ENCODE assay signal across 19 cellular contexts in the genomic region with DNA sequence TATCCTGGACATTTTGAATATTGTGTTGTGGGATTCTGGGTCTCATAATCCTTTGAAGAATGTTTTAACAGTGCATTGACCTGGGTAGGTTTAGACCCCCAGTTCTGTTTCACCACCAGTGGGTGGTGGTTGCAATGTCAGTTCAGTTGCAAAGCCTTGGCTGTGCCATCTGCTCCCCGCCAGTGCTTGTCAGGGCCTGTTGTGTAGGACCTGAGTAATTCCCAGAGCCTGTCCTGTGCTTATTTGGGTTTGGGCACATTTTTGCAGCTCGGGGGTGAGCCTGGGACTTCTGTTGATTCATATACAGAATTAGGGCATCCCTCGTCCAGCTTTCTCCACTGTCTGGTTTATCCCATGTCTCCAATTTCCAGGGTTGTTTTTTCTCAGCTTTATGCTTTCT.
"Had no signal": no experiment of that assay in that cellular context is flagged by ENCODE, and none has a peak within 500 bp of the region (broad histone marks: within the 10 kb centered on the region; RNA-seq: fewer than 3 reads in every experiment).

No MANE protein-coding gene starts in this region.

- H3K9me3 ChIP-seq: colonic mucosa, lower lobe of right lung, sigmoid colon, testis, uterus had no signal

- H3K27ac ChIP-seq: brain microvascular endothelial cell, colonic mucosa, dorsolateral prefrontal cortex, lower lobe of right lung, sigmoid colon, testis, uterus, VCaP had no signal

- DNase-seq: activated CD4-positive, alpha-beta T cell treated with anti-CD3 and anti-CD28 coated beads for 1 hour; activated T-cell treated with anti-CD3 and anti-CD28 coated beads, Interleukin-2, amount 50 U/mL, for 1 hour; aorta; brain microvascular endothelial cell; colonic mucosa; dorsolateral prefrontal cortex; effector memory CD8-positive, alpha-beta T cell; kidney; lower lobe of right lung; naive B cell; sigmoid colon; stimulated activated CD4-positive, alpha-beta T cell treated with anti-CD3 and anti-CD28 coated beads, Interleukin-15, amount 100 ng/mL, for 24 hours; stimulated activated naive B cell treated with anti-CD40 and anti-IgM and Interleukin-4, amounts not matched to agents 10 μg/mL and 1 μg/mL and 100 μg/mL, for 72 hours; testis; trophoblast cell; uterus had no signal

- H3K27me3 ChIP-seq: brain microvascular endothelial cell, colonic mucosa, dorsolateral prefrontal cortex, sigmoid colon, testis, uterus had no signal

- H3K36me3 ChIP-seq: brain microvascular endothelial cell, colonic mucosa, lower lobe of right lung, sigmoid colon, uterus had no signal

- H3K4me1 ChIP-seq: colonic mucosa, testis had no signal

- H3K4me2 ChIP-seq: smooth muscle cell had no signal

- FAIRE-seq: kidney had no signal

- H3K4me3 ChIP-seq: colonic mucosa, dorsolateral prefrontal cortex, lower lobe of right lung, sigmoid colon, smooth muscle cell, testis, uterus had no signal

- ATAC-seq: activated naive CD4-positive, alpha-beta T cell treated with anti-CD3 and anti-CD28 coated beads, Interleukin-2, amount 50 U/mL, for 72 hours; effector memory CD8-positive, alpha-beta T cell; lower lobe of right lung; stimulated activated naive B cell treated with anti-CD40 and anti-IgM and Interleukin-4, amounts not matched to agents 10 μg/mL and 1 μg/mL and 100 μg/mL, for 72 hours had no signal
